In genomic region chr3:127589600-127590281, GRCh38 we compare ENCODE assay signal across 8 cellular contexts. TPM values are rescaled to one million over a fixed set of nuclear protein-coding genes. Genes with fewer than 3 reads are reported as not detected.
A peak's percentile ranks its signal among the peaks of the same experiment; 100 is the strongest.
DNase-seq lines count a peak whose midpoint lies in the region; ATAC-seq and TF ChIP-seq lines count a peak whose summit lies in the region.

No MANE protein-coding gene starts in this region.

- DNase-seq in AG08396 (ENCODE audit: low spot score): peak; percentile 55
- DNase-seq in Jurkat, Clone E6-1 (ENCODE audit: low read depth, low spot score): no peak
- DNase-seq in astrocyte of the cerebellum (ENCODE audit: low read depth): no peak
- DNase-seq in stimulated activated CD4-positive, alpha-beta T cell treated with anti-CD3 and anti-CD28 coated beads, Interleukin-2, amount 100 ng/mL, for 24 hours: peak; percentile 31 to 33
- DNase-seq in hippocampal formation (lab: John Stamatoyannopoulos, UW): no peak

- peak overlapping the region; percentile 72 for H3K4me3 ChIP-seq in Jurkat, Clone E6-1 (ENCODE audit: low read length)
- peak overlapping the region; percentile 82 for H3K4me3 ChIP-seq in astrocyte of the cerebellum (ENCODE audit: low read depth, low read length)
- peak overlapping the region; percentile 77 for H3K4me3 ChIP-seq in iPS-20b (ENCODE audit: low read length)

- H3K36me3 ChIP-seq in iPS-20b (ENCODE audit: insufficient read depth, low read depth, low read length): no peaks in the 10 kb centered on the region

- in situ Hi-C loops in astrocyte of the cerebellum (cut with HindIII; ENCODE audit: low sequenced_read_pairs): no loop called here

- peaks cover 11% of the 10 kb centered on the region; the same call in 1 of the 2 replicates for H3K4me1 ChIP-seq in iPS-20b (ENCODE audit: insufficient read depth, low read length)

- TF ChIP-seq CTCF in astrocyte of the cerebellum (IDR thresholded peaks at IDR 0.05; ENCODE audit: low read depth, low read length, missing control alignments): no peak

- peaks cover 18% of the 10 kb centered on the region; the same call in 1 of the 2 replicates for H3K27me3 ChIP-seq in iPS-20b (ENCODE audit: insufficient read depth, low read length)

- no peak overlapping the region for H3K27ac ChIP-seq in iPS-20b (ENCODE audit: low read length)

- no peaks in the 10 kb centered on the region for H3K9me3 ChIP-seq in iPS-20b (ENCODE audit: insufficient read depth, low read depth, low read length)

- peak; percentile 22 for ATAC-seq in GM19324 (IDR thresholded peaks at IDR 0.05; ENCODE audit: low FRiP score, unreplicated experiment)
- no peak for ATAC-seq in GM21367 (IDR thresholded peaks at IDR 0.05; ENCODE audit: unreplicated experiment)

- peak overlapping the region; percentile 75; the same call in 1 of the 2 replicates for H3K9ac ChIP-seq in iPS-20b (ENCODE audit: low read depth, low read length)

RNA-seq across cellular contexts. Expression of gene TPRA1, which starts 0.8 kb away (rescaled TPM):
- 35.2 TPM for polyA plus RNA-seq in Jurkat, Clone E6-1 (2012; ENCODE audit: insufficient read depth, insufficient read length)

RNA-seq across cellular contexts. Expression of gene MCM2, which starts 8.5 kb away (rescaled TPM):
- 153 TPM for polyA plus RNA-seq in Jurkat, Clone E6-1 (2012; ENCODE audit: insufficient read depth, insufficient read length)

RNA-seq across cellular contexts. Expression of gene PODXL2, which starts 39.2 kb away (rescaled TPM):
- polyA plus RNA-seq in Jurkat, Clone E6-1 (2012; ENCODE audit: insufficient read depth, insufficient read length): 1.2 TPM

Comparison
In these comparisons a context has a peak if more than half of its experiments do, and no peak if none do; other contexts are left out.
1. DNase-seq: peak in AG08396 (single experiment) and stimulated activated CD4-positive, alpha-beta T cell treated with anti-CD3 and anti-CD28 coated beads, Interleukin-2, amount 100 ng/mL, for 24 hours (2 of 2); none in Jurkat, Clone E6-1 (single experiment), astrocyte of the cerebellum (single experiment) and hippocampal formation (0 of 2).
2. Peak in every context shown above with its lines, with median percentiles within 50 percentile points of each other: H3K4me3 ChIP-seq.